Comparison of ENCODE assay signal across 1 cellular context in the genomic region with DNA sequence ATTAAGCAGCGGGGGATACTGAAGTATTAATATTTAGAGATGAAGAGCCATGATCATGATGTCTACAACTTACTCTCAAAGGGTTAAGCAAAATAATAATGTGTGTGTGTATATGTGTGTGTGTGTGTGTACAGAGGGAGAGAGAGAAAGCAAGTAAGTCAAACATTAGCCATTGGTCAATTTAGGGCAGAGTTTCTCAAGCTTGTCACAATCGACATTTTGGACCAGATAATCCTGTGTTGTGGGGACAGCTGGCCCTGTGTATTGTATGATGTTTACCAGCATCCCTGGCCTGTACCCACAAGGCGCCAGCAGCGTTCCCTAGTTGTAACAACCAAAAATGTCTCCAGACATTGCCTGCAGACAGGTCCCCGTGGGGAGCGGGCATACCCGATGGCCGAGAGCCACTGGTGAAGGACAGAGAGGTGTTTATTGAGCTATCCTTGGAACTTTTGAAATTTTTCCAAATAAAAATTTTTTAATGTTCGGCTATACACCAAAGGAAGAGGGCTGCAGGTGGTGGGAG.
TF ChIP-seq lines count a peak whose summit lies in the region.

No MANE protein-coding gene starts in this region.

TF ChIP-seq in HepG2, 621 proteins besides CTCF, POLR2A, EP300 and RAD21 (continues in another document):
- peak; percentile 45; the same call in 1 of the 2 replicates for TF ChIP-seq SOX13 (IDR thresholded peaks at IDR 0.05)
- TF ChIP-seq SOX13 (CRISPR knock-in tag; conservative IDR thresholded peaks at IDR 0.05 in 1 of 2, IDR thresholded peaks at IDR 0.05 in 1 of 2): peak in 1 of 2 experiments; percentile 63; a peak in 2 of 4 replicates
- peak; percentile 44; the same call in 1 of the 2 replicates for TF ChIP-seq NCOR1 (IDR thresholded peaks at IDR 0.05; ENCODE audit: borderline replicate concordance, low read length)
- TF ChIP-seq TP53 (CRISPR knock-in tag; conservative IDR thresholded peaks at IDR 0.05): no peak
- peak; percentile 41; the same call in 1 of the 2 replicates for TF ChIP-seq FOXO1 (CRISPR knock-in tag; IDR thresholded peaks at IDR 0.05)
- no peak for TF ChIP-seq ZNF496 (CRISPR knock-in tag; IDR thresholded peaks at IDR 0.05; ENCODE audit: insufficient replicate concordance)
- no peak for TF ChIP-seq SNAPC4 (CRISPR knock-in tag; IDR thresholded peaks at IDR 0.05)
- peak; percentile 23; the same call in 1 of the 2 replicates for TF ChIP-seq HNF4A (CRISPR knock-in tag; IDR thresholded peaks at IDR 0.05)
- no peak for TF ChIP-seq PLRG1 (conservative IDR thresholded peaks at IDR 0.05)
- no peak for TF ChIP-seq BRD4 (CRISPR knock-in tag; IDR thresholded peaks at IDR 0.05)
- TF ChIP-seq ZBTB38 (CRISPR knock-in tag; IDR thresholded peaks at IDR 0.05): no peak
- TF ChIP-seq EED (CRISPR knock-in tag; IDR thresholded peaks at IDR 0.05): no peak
- peak; percentile 78 for TF ChIP-seq PITX1 (CRISPR knock-in tag; IDR thresholded peaks at IDR 0.05)
- no peak for TF ChIP-seq ETV5 (CRISPR knock-in tag; IDR thresholded peaks at IDR 0.05; ENCODE audit: borderline replicate concordance)
- peak; percentile 75 for TF ChIP-seq GATAD2A (CRISPR knock-in tag; IDR thresholded peaks at IDR 0.05)
- TF ChIP-seq ZFY (CRISPR knock-in tag; IDR thresholded peaks at IDR 0.05): peak; percentile 10; the same call in 1 of the 2 replicates
- TF ChIP-seq HNF1B (CRISPR knock-in tag; IDR thresholded peaks at IDR 0.05): peak; percentile 51; the same call in 1 of the 2 replicates
- no peak for TF ChIP-seq ZNF280B (CRISPR knock-in tag; IDR thresholded peaks at IDR 0.05; ENCODE audit: borderline replicate concordance)
- no peak for TF ChIP-seq ZNF180 (CRISPR knock-in tag; IDR thresholded peaks at IDR 0.05; ENCODE audit: borderline replicate concordance, low read depth)
- TF ChIP-seq ZNF670 (CRISPR knock-in tag; IDR thresholded peaks at IDR 0.05; ENCODE audit: borderline replicate concordance): peak; percentile 63; the same call in 1 of the 2 replicates
- no peak for TF ChIP-seq CSRNP2 (CRISPR knock-in tag; conservative IDR thresholded peaks at IDR 0.05; ENCODE audit: low read depth)
- TF ChIP-seq, protein P1, sequence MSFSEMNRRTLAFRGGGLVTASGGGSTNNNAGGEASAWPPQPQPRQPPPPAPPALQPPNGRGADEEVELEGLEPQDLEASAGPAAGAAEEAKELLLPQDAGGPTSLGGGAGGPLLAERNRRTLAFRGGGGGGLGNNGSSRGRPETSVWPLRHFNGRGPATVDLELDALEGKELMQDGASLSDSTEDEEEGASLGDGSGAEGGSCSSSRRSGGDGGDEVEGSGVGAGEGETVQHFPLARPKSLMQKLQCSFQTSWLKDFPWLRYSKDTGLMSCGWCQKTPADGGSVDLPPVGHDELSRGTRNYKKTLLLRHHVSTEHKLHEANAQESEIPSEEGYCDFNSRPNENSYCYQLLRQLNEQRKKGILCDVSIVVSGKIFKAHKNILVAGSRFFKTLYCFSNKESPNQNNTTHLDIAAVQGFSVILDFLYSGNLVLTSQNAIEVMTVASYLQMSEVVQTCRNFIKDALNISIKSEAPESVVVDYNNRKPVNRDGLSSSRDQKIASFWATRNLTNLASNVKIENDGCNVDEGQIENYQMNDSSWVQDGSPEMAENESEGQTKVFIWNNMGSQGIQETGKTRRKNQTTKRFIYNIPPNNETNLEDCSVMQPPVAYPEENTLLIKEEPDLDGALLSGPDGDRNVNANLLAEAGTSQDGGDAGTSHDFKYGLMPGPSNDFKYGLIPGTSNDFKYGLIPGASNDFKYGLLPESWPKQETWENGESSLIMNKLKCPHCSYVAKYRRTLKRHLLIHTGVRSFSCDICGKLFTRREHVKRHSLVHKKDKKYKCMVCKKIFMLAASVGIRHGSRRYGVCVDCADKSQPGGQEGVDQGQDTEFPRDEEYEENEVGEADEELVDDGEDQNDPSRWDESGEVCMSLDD (CRISPR knock-in tag; IDR thresholded peaks at IDR 0.05; ENCODE audit: borderline replicate concordance): no peak
- TF ChIP-seq ASH2L (IDR thresholded peaks at IDR 0.05; ENCODE audit: insufficient read length, low read depth, low read length): peak; percentile 11
- peak; percentile 55 for TF ChIP-seq CEBPG (CRISPR knock-in tag; IDR thresholded peaks at IDR 0.05)
- peak; percentile 75 for TF ChIP-seq HDAC1 (CRISPR knock-in tag; IDR thresholded peaks at IDR 0.05)
- 0 out of 2 replicates have a peak, but pooled peaks have one; percentile 24 for TF ChIP-seq ZMYM3 (CRISPR knock-in tag; IDR thresholded peaks at IDR 0.05)
- no peak for TF ChIP-seq DBP (CRISPR knock-in tag; IDR thresholded peaks at IDR 0.05; ENCODE audit: not compliant biosample characterization)
- no peak for TF ChIP-seq ZNF768 (CRISPR knock-in tag; IDR thresholded peaks at IDR 0.05)
- no peak for TF ChIP-seq ZBTB26 (CRISPR knock-in tag; IDR thresholded peaks at IDR 0.05; ENCODE audit: borderline replicate concordance)
- peak; percentile 79 for TF ChIP-seq SOX5 (CRISPR knock-in tag; IDR thresholded peaks at IDR 0.05; ENCODE audit: borderline replicate concordance)
- TF ChIP-seq CEBPB (IDR thresholded peaks at IDR 0.05; ENCODE audit: borderline replicate concordance, low read depth, low read length): peak; percentile 72; the same call in 1 of the 2 replicates
- TF ChIP-seq DMAP1 (CRISPR knock-in tag; IDR thresholded peaks at IDR 0.05): no peak
- TF ChIP-seq NR1H2 (CRISPR knock-in tag; IDR thresholded peaks at IDR 0.05; ENCODE audit: borderline replicate concordance, low read depth): no peak
